16 cellular contexts compared by ENCODE assay signal in genomic region chr3:10299175-10299574, GRCh38. TPM values are rescaled to one million over a fixed set of nuclear protein-coding genes. Genes with fewer than 3 reads are reported as not detected.
DNase-seq lines count a peak whose midpoint lies in the region; ATAC-seq and TF ChIP-seq lines count a peak whose summit lies in the region.
"Had no signal": no experiment of that assay in that cellular context is flagged by ENCODE, and none has a peak within 500 bp of the region (broad histone marks: within the 10 kb centered on the region; RNA-seq: fewer than 3 reads in every experiment).

No MANE protein-coding gene starts in this region.

- H3K4me1 Mint-ChIP-seq in activated CD8-positive, alpha-beta T cell treated with anti-CD3 and anti-CD28 coated beads, Interleukin-2, amount 10 ng/mL, durations not matched to agents 7 days and 5 days (ENCODE audit: low read depth) = peaks cover 17% of the 10 kb centered on the region
- peaks cover 11% of the 10 kb centered on the region for H3K4me1 Mint-ChIP-seq in glutamatergic neuron (ENCODE audit: low read depth, unreplicated experiment)
- H3K4me1 Mint-ChIP-seq: mesothelial cell of epicardium had no signal

- H3K27ac Mint-ChIP-seq in activated CD8-positive, alpha-beta T cell treated with anti-CD3 and anti-CD28 coated beads, Interleukin-2, amount 10 ng/mL, durations not matched to agents 7 days and 5 days = peak overlapping the region; percentile 83
- peak overlapping the region; percentile 89 for H3K27ac Mint-ChIP-seq in glutamatergic neuron (ENCODE audit: unreplicated experiment)
- H3K27ac Mint-ChIP-seq: mesothelial cell of epicardium had no signal

- no peaks in the 10 kb centered on the region for H3K9me3 Mint-ChIP-seq in activated CD8-positive, alpha-beta T cell treated with anti-CD3 and anti-CD28 coated beads, Interleukin-2, amount 10 ng/mL, durations not matched to agents 7 days and 5 days (ENCODE audit: insufficient read depth)
- no peaks in the 10 kb centered on the region for H3K9me3 Mint-ChIP-seq in glutamatergic neuron (ENCODE audit: unreplicated experiment)
- H3K9me3 Mint-ChIP-seq: mesothelial cell of epicardium had no signal

- no peak for ATAC-seq in activated CD8-positive, alpha-beta T cell treated with anti-CD3 and anti-CD28 coated beads, Interleukin-2, amount 10 ng/mL, durations not matched to agents 7 days and 5 days
- ATAC-seq: heart left ventricle had no signal

- H3K4me3 Mint-ChIP-seq in activated CD8-positive, alpha-beta T cell treated with anti-CD3 and anti-CD28 coated beads, Interleukin-2, amount 10 ng/mL, durations not matched to agents 7 days and 5 days = no peak overlapping the region
- H3K4me3 Mint-ChIP-seq in glutamatergic neuron (ENCODE audit: unreplicated experiment) = no peak overlapping the region
- H3K4me3 Mint-ChIP-seq: mesothelial cell of epicardium had no signal

- no peaks in the 10 kb centered on the region for H3K27me3 Mint-ChIP-seq in activated CD8-positive, alpha-beta T cell treated with anti-CD3 and anti-CD28 coated beads, Interleukin-2, amount 10 ng/mL, durations not matched to agents 7 days and 5 days (ENCODE audit: low read depth)
- peaks cover 5% of the 10 kb centered on the region for H3K27me3 Mint-ChIP-seq in glutamatergic neuron (ENCODE audit: unreplicated experiment)

- CTCF ChIA-PET in activated CD8-positive, alpha-beta T cell treated with anti-CD3 and anti-CD28 coated beads, Interleukin-2, amount 10 ng/mL, durations not matched to agents 7 days and 5 days (lab: Charles Lee) = interaction anchor here (1.0 kb wide), 2 partner anchors 11 to 269 kb away, joined by 3 read pairs; no protein-coding TSS in a partner anchor

- H3K4me3 ChIP-seq in AG10803 (ENCODE audit: low read length) = no peak overlapping the region
- H3K4me3 ChIP-seq: heart left ventricle, SJCRH30, skin epidermis had no signal

- peaks cover 61% of the 10 kb centered on the region for H3K36me3 Mint-ChIP-seq in activated CD8-positive, alpha-beta T cell treated with anti-CD3 and anti-CD28 coated beads, Interleukin-2, amount 10 ng/mL, durations not matched to agents 7 days and 5 days (ENCODE audit: low read depth)
- peaks cover 8% of the 10 kb centered on the region for H3K36me3 Mint-ChIP-seq in glutamatergic neuron (ENCODE audit: unreplicated experiment)

- TF ChIP-seq CTCF in AG10803 (conservative IDR thresholded peaks at IDR 0.05; ENCODE audit: low read length) = peak; percentile 27; the same call in 1 of the 2 replicates
- peak; percentile 3 for TF ChIP-seq CTCF in GM10266 (IDR thresholded peaks at IDR 0.05; ENCODE audit: control insufficient read depth, insufficient read depth, low read depth, missing control alignments)
- TF ChIP-seq CTCF in glutamatergic neuron (IDR thresholded peaks at IDR 0.05; ENCODE audit: partially characterized antibody, unreplicated experiment) = no peak

- DNase-seq in AG10803 (ENCODE audit: low read depth) (peak; percentile 33), GM10266 (ENCODE audit: extremely low spot score) (no peak), glutamatergic neuron (no peak), ureter (ENCODE audit: low spot score) (no peak), H4 (ENCODE audit: low spot score) (no peak), NCI-H2196 treated with DMSO at 0.1 percent for 48 hours (lab: John Stamatoyannopoulos, UW; ENCODE audit: unreplicated experiment) (no peak)
- DNase-seq in activated CD8-positive, alpha-beta T cell treated with anti-CD3 and anti-CD28 coated beads, Interleukin-2, amount 10 ng/mL, durations not matched to agents 7 days and 5 days = no peak
- no peak for DNase-seq in activated CD4-positive, CD25-positive, alpha-beta regulatory T cell treated with anti-CD3 and anti-CD28 coated beads, Interleukin-2, amount 50 U/mL, for 72 hours
- DNase-seq: cortex of kidney; heart left ventricle; KG1; SJCRH30; stimulated activated CD8-positive, alpha-beta memory T cell treated with anti-CD3 and anti-CD28 coated beads, Interleukin-4, amount 100 ng/mL, for 48 hours had no signal

- POLR2A ChIA-PET in activated CD8-positive, alpha-beta T cell treated with anti-CD3 and anti-CD28 coated beads, Interleukin-2, amount 10 ng/mL, durations not matched to agents 7 days and 5 days (lab: Charles Lee) = no interaction called here

RNA-seq across cellular contexts. Expression of gene GHRL, which starts 6.4 kb away (rescaled TPM):
- under 1 TPM; 0.21 to 0.63 TPM for total RNA-seq in activated CD8-positive, alpha-beta T cell treated with anti-CD3 and anti-CD28 coated beads, Interleukin-2, amount 10 ng/mL, durations not matched to agents 7 days and 5 days
- total RNA-seq in glutamatergic neuron (ENCODE audit: unreplicated experiment) = 0.64 TPM
- total RNA-seq in ureter = 0.81 TPM
- total RNA-seq in H4 (2014; rRNA removed; shearing (Covaris generic)) = not detected in 2 replicates
- total RNA-seq: NCI-H460, SJCRH30 had no signal

RNA-seq across cellular contexts. Expression of gene SEC13, which starts 21.7 kb away (rescaled TPM):
- total RNA-seq in activated CD8-positive, alpha-beta T cell treated with anti-CD3 and anti-CD28 coated beads, Interleukin-2, amount 10 ng/mL, durations not matched to agents 7 days and 5 days = 10 to 100 TPM; 93.2 to 95.0 TPM
- total RNA-seq in glutamatergic neuron (ENCODE audit: unreplicated experiment) (109 TPM), ureter (82.9 TPM)
- 176 and 203 TPM in 2 replicates for total RNA-seq in H4 (2014; rRNA removed; shearing (Covaris generic))

RNA-seq across cellular contexts. Expression of gene TATDN2, which starts 50.9 kb away (rescaled TPM):
- 10 to 100 TPM; 57.0 to 61.6 TPM for total RNA-seq in activated CD8-positive, alpha-beta T cell treated with anti-CD3 and anti-CD28 coated beads, Interleukin-2, amount 10 ng/mL, durations not matched to agents 7 days and 5 days
- total RNA-seq in glutamatergic neuron (ENCODE audit: unreplicated experiment) (24.7 TPM), ureter (37.8 TPM)
- 6.4 and 9.7 TPM in 2 replicates for total RNA-seq in H4 (2014; rRNA removed; shearing (Covaris generic))
